Comparison of ENCODE assay signal across 4 cellular contexts in the genomic region with DNA sequence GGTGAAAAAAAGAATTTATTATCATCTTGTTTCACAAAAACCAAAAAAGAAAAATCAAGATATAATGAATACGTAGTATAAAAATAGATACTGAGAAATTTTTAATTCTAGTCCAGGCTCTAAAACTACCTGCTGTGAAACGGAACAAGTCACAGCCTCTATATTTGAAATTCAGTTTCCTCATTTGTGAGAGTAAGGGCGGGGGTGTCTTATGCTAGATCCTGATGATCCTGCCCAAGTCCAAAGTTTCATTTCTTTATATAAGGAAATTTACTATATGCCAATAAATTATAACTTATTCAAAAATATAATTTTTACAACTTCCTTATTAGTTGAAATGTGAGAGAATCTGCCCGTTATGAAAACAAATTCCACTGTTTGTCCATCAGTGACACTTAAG.
"Had no signal": no experiment of that assay in that cellular context is flagged by ENCODE, and none has a peak within 500 bp of the region (broad histone marks: within the 10 kb centered on the region; RNA-seq: fewer than 3 reads in every experiment).

No MANE protein-coding gene starts in this region.

- ATAC-seq: HepG2, K562 had no signal

- DNase-seq: IMR-90, KBM-7 had no signal

- H3K4me3 ChIP-seq: K562 had no signal
